Comparison of ENCODE assay signal across 29 cellular contexts in genomic region chr6:70636589-70636988, GRCh38.
"Had no signal": no experiment of that assay in that cellular context is flagged by ENCODE, and none has a peak within 500 bp of the region (broad histone marks: within the 10 kb centered on the region; RNA-seq: fewer than 3 reads in every experiment).

No MANE protein-coding gene starts in this region.

- H3K27ac ChIP-seq: colonic mucosa, epithelial cell of prostate, esophagus squamous epithelium, gastrocnemius medialis, heart right ventricle, lower lobe of right lung had no signal

- H3K4me1 Mint-ChIP-seq: endodermal cell, immature natural killer cell, mesothelial cell of epicardium, naive B cell had no signal

- H3K4me3 Mint-ChIP-seq: dendritic cell treated with granulocyte-macrophage colony-stimulating factor and Interleukin-4, amounts not matched to agents 40 ng/mL and 50 ng/mL, for 4 days; effector memory CD8-positive, alpha-beta T cell; endodermal cell; immature natural killer cell; mesothelial cell of epicardium; naive B cell had no signal

- H3K36me3 Mint-ChIP-seq: immature natural killer cell, mesothelial cell of epicardium, naive B cell had no signal

- DNase-seq: colonic mucosa; cortex of kidney; effector CD8-positive, alpha-beta T cell; effector memory CD8-positive, alpha-beta T cell; endodermal cell; erythroblast; esophagus squamous epithelium; foreskin fibroblast; foreskin melanocyte; gastrocnemius medialis; glutamatergic neuron; head of caudate nucleus; heart right ventricle; hippocampal formation; immature natural killer cell; islet precursor cell; kidney; kidney glomerular epithelial cell; left colon; left ventricle myocardium superior; lower lobe of right lung; mesenchymal stem cell; mucosa of descending colon; naive B cell had no signal

- H3K9me3 Mint-ChIP-seq: dendritic cell treated with granulocyte-macrophage colony-stimulating factor and Interleukin-4, amounts not matched to agents 40 ng/mL and 50 ng/mL, for 4 days; effector memory CD8-positive, alpha-beta T cell; endodermal cell; immature natural killer cell; mesothelial cell of epicardium; naive B cell had no signal

- ATAC-seq: effector memory CD8-positive, alpha-beta T cell; esophagus mucosa; gastrocnemius medialis; heart right ventricle; left colon; left lobe of liver; left ventricle myocardium superior; lower lobe of right lung; mucosa of descending colon had no signal

- H3K27ac Mint-ChIP-seq: dendritic cell treated with granulocyte-macrophage colony-stimulating factor and Interleukin-4, amounts not matched to agents 40 ng/mL and 50 ng/mL, for 4 days; effector memory CD8-positive, alpha-beta T cell; endodermal cell; immature natural killer cell; mesothelial cell of epicardium; naive B cell had no signal

- H3K27me3 ChIP-seq: colonic mucosa, esophagus squamous epithelium, gastrocnemius medialis had no signal

- H3K4me3 ChIP-seq: colonic mucosa, esophagus squamous epithelium, gastrocnemius medialis, heart right ventricle, lower lobe of right lung, mucosa of descending colon had no signal

- H3K9me3 ChIP-seq: colonic mucosa, esophagus squamous epithelium, gastrocnemius medialis, heart right ventricle, lower lobe of right lung, mucosa of descending colon had no signal

- H3K4me1 ChIP-seq: colonic mucosa, esophagus squamous epithelium, gastrocnemius medialis, heart right ventricle, lower lobe of right lung had no signal

- H3K36me3 ChIP-seq: colonic mucosa, esophagus squamous epithelium, gastrocnemius medialis, heart right ventricle, lower lobe of right lung had no signal

- H3K27me3 Mint-ChIP-seq: dendritic cell treated with granulocyte-macrophage colony-stimulating factor and Interleukin-4, amounts not matched to agents 40 ng/mL and 50 ng/mL, for 4 days; effector memory CD8-positive, alpha-beta T cell had no signal
